Comparison of ENCODE assay signal across 13 cellular contexts in genomic region chr3:78140866-78141658, GRCh38.
DNase-seq lines count a peak whose midpoint lies in the region; TF ChIP-seq lines count a peak whose summit lies in the region.
"Had no signal": no experiment of that assay in that cellular context is flagged by ENCODE, and none has a peak within 500 bp of the region (broad histone marks: within the 10 kb centered on the region; RNA-seq: fewer than 3 reads in every experiment).

No MANE protein-coding gene starts in this region.

- CTCF ChIA-PET in HEK293T (lab: Yijun Ruan, JAX): interaction anchor here (1.1 kb wide), 1 partner anchor 11 kb away, joined by 3 read pairs; no protein-coding TSS in a partner anchor

- H3K27ac ChIP-seq in adrenal gland: no peak overlapping the region
- H3K27ac ChIP-seq: BLaER1, psoas muscle had no signal

- H3K27me3 ChIP-seq in adrenal gland: no peaks in the 10 kb centered on the region
- H3K27me3 ChIP-seq: BLaER1 had no signal

- H3K36me3 ChIP-seq in adrenal gland (replicated peaks in 1 of 2): no peaks in the 10 kb centered on the region
- H3K36me3 ChIP-seq: BLaER1 had no signal

- H3K4me1 ChIP-seq in adrenal gland (replicated peaks in 1 of 2): no peaks in the 10 kb centered on the region
- H3K4me1 ChIP-seq: BLaER1, psoas muscle had no signal

- TF ChIP-seq CTCF in fibroblast of pulmonary artery (IDR thresholded peaks at IDR 0.05; ENCODE audit: low read length, missing control alignments) (no peak), adrenal gland (IDR thresholded peaks at IDR 0.05) (no peak)

- no peak for TF ChIP-seq POLR2A in adrenal gland (IDR thresholded peaks at IDR 0.05)

- H3K9me3 ChIP-seq in adrenal gland (replicated peaks in 1 of 3): no peaks in the 10 kb centered on the region
- H3K9me3 ChIP-seq: BLaER1, psoas muscle had no signal

- 88 to 92% (median 89%) methylated on average over 4 of the region's 4 CpGs for WGBS in adrenal gland, 4 donors

- H3K4me3 ChIP-seq in fibroblast of pulmonary artery (replicated peaks; ENCODE audit: low read depth, low read length) (no peak overlapping the region), skeletal muscle cell (ENCODE audit: low read depth, low read length) (no peak overlapping the region), adrenal gland (no peak overlapping the region)
- H3K4me3 ChIP-seq: BLaER1, psoas muscle had no signal

- POLR2A ChIA-PET in HEK293T (lab: Yijun Ruan, JAX): no interaction called here

- intact Hi-C loops in adrenal gland (cut with DNase I): no loop called here

- DNase-seq in HCEC 1CT: peak; percentile 85
- peak; percentile 5 to 17 for DNase-seq in SW 1271 (lab: John Stamatoyannopoulos, UW)
- DNase-seq in fibroblast of pulmonary artery (ENCODE audit: low read depth): peak; percentile 80
- DNase-seq in skeletal muscle cell (ENCODE audit: low read depth): peak; percentile 22
- DNase-seq in adrenal gland: no peak
- no peak for DNase-seq in COR-L47 (lab: John Stamatoyannopoulos, UW)
- no peak for DNase-seq in stimulated activated naive CD4-positive, alpha-beta T cell (lab: John Stamatoyannopoulos, UW)
- DNase-seq in HEK293T (ENCODE audit: extremely low spot score): no peak
- DNase-seq: amygdala, NCI-H2029 treated with DMSO at 0.1 percent for 48 hours, NCI-H69, psoas muscle had no signal

TF ChIP-seq in HEK293T, 16 proteins besides CTCF, POLR2A, EP300 and RAD21:
- TF ChIP-seq FOXA1 (IDR thresholded peaks at IDR 0.05): no peak
- TF ChIP-seq FOXK2 (IDR thresholded peaks at IDR 0.05): no peak
- TF ChIP-seq ZNF384 (IDR thresholded peaks at IDR 0.05): no peak
- no peak for TF ChIP-seq CTBP1 (IDR thresholded peaks at IDR 0.05; ENCODE audit: borderline replicate concordance)
- TF ChIP-seq HDGF (IDR thresholded peaks at IDR 0.05; ENCODE audit: borderline replicate concordance): no peak
- no peak for TF ChIP-seq L3MBTL2 (conservative IDR thresholded peaks at IDR 0.05)
- no peak for TF ChIP-seq FOXM1 (IDR thresholded peaks at IDR 0.05; ENCODE audit: borderline replicate concordance)
- TF ChIP-seq LEF1 (IDR thresholded peaks at IDR 0.05; ENCODE audit: borderline replicate concordance): no peak
- no peak for TF ChIP-seq PKNOX1 (IDR thresholded peaks at IDR 0.05)
- TF ChIP-seq BHLHE40 (IDR thresholded peaks at IDR 0.05; ENCODE audit: borderline replicate concordance): no peak
- TF ChIP-seq TARDBP (IDR thresholded peaks at IDR 0.05): no peak
- TF ChIP-seq ARNT (IDR thresholded peaks at IDR 0.05): no peak
- no peak for TF ChIP-seq ELF4 (IDR thresholded peaks at IDR 0.05)

Comparison
In these comparisons a context has a peak if more than half of its experiments do, and no peak if none do; other contexts are left out.
1. DNase-seq: peak in HCEC 1CT (single experiment), SW 1271 (2 of 2), fibroblast of pulmonary artery (single experiment) and skeletal muscle cell (single experiment); none in adrenal gland (0 of 7), COR-L47 (single experiment), stimulated activated naive CD4-positive, alpha-beta T cell (0 of 6) and HEK293T (single experiment).